Comparison of ENCODE assay signal across 25 cellular contexts in the genomic region with DNA sequence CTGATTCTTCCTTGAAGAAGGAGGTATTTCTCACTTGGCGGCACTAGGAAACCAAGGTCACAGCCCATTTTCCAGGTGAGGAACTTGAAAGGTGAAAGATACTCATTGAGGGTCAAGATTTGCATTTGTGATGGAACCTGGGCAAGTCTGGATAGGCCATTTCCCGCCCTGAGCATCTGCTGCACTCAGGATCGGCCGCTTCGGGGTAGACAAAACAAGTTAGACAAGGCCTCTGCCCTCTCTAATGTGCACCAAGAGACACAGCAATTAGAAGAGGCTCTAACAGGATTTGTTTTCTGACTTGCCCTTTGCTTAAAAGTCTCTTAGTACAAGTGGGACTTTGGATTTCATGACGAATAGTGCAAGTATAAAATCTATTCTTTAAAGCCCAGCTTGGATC.
"Had no signal": no experiment of that assay in that cellular context is flagged by ENCODE, and none has a peak within 500 bp of the region (broad histone marks: within the 10 kb centered on the region; RNA-seq: fewer than 3 reads in every experiment).

No MANE protein-coding gene starts in this region.

- H3K9me3 ChIP-seq: adrenal gland, breast epithelium had no signal

- H3K27me3 ChIP-seq: adrenal gland, breast epithelium had no signal

- H3K27me3 Mint-ChIP-seq: activated B cell treated with CpG ODN at 0.5 μM for 24 hours; activated CD4-positive, alpha-beta memory T cell treated with anti-CD3 and anti-CD28 coated beads for 36 hours; activated CD4-positive, alpha-beta T cell treated with anti-CD3 and anti-CD28 coated beads, Interleukin-2, amount 10 ng/mL, durations not matched to agents 7 days and 5 days; activated naive CD8-positive, alpha-beta T cell treated with anti-CD3 and anti-CD28 coated beads, Interleukin-2, amount 10 ng/mL, durations not matched to agents 7 days and 5 days; T-helper 17 cell had no signal

- H3K4me3 Mint-ChIP-seq: activated B cell treated with CpG ODN at 0.5 μM for 24 hours; activated CD4-positive, alpha-beta memory T cell treated with anti-CD3 and anti-CD28 coated beads for 36 hours; activated CD4-positive, alpha-beta T cell treated with anti-CD3 and anti-CD28 coated beads, Interleukin-2, amount 10 ng/mL, durations not matched to agents 7 days and 5 days; activated naive CD8-positive, alpha-beta T cell treated with anti-CD3 and anti-CD28 coated beads, Interleukin-2, amount 10 ng/mL, durations not matched to agents 7 days and 5 days; T-helper 17 cell had no signal

- DNase-seq: activated B cell treated with CpG ODN at 0.5 μM for 24 hours; activated CD4-positive, alpha-beta memory T cell treated with anti-CD3 and anti-CD28 coated beads for 36 hours; activated CD4-positive, alpha-beta T cell treated with anti-CD3 and anti-CD28 coated beads, Interleukin-2, amount 10 ng/mL, durations not matched to agents 7 days and 5 days; activated CD8-positive, alpha-beta memory T cell treated with anti-CD3 and anti-CD28 coated beads for 24 hours; activated gamma-delta T cell treated with Interleukin-2 at 50 U/mL for 16 hours; activated naive CD4-positive, alpha-beta T cell treated with anti-CD3 and anti-CD28 coated beads, Interleukin-2, amount 50 U/mL, for 16 hours; activated naive CD8-positive, alpha-beta T cell treated with anti-CD3 and anti-CD28 coated beads, Interleukin-2, amount 10 ng/mL, durations not matched to agents 7 days and 5 days; activated T-cell treated with anti-CD3 and anti-CD28 coated beads, Interleukin-2, amount 50 U/mL, for 48 hours; adrenal gland; anterior cingulate cortex; central memory CD4-positive, alpha-beta T cell; NCI-H1092; NCI-H1417 treated with DMSO at 0.1 percent for 48 hours; NCI-H1694 treated with DMSO at 0.1 percent for 48 hours; NCI-H2029 treated with DMSO at 0.1 percent for 48 hours; NCI-H2227 treated with DMSO at 0.1 percent for 48 hours; NCI-H446 treated with DMSO at 0.1 percent for 48 hours; NCI-H524 treated with DMSO at 0.1 percent for 48 hours; NCI-H82; SIG-M5; T-helper 17 cell; T-helper 9 cell had no signal

- H3K4me3 ChIP-seq: adrenal gland, breast epithelium had no signal

- H3K9me3 Mint-ChIP-seq: activated B cell treated with CpG ODN at 0.5 μM for 24 hours; activated CD4-positive, alpha-beta memory T cell treated with anti-CD3 and anti-CD28 coated beads for 36 hours; activated CD4-positive, alpha-beta T cell treated with anti-CD3 and anti-CD28 coated beads, Interleukin-2, amount 10 ng/mL, durations not matched to agents 7 days and 5 days; activated naive CD8-positive, alpha-beta T cell treated with anti-CD3 and anti-CD28 coated beads, Interleukin-2, amount 10 ng/mL, durations not matched to agents 7 days and 5 days; activated T-helper 2 cell treated with anti-CD3 and anti-CD28 coated beads, Interferon-gamma antibody, Interleukin-2, Interleukin-4, amounts not matched to agents 10 μg/mL and 5 μg/mL and 100 μg/mL, durations not matched to agents 14 hours and 24 hours and 36 hours had no signal

- H3K36me3 ChIP-seq: adrenal gland, breast epithelium had no signal

- ATAC-seq: T-helper 17 cell had no signal

- H3K4me1 ChIP-seq: adrenal gland, breast epithelium had no signal

- H3K4me1 Mint-ChIP-seq: activated B cell treated with CpG ODN at 0.5 μM for 24 hours; activated CD4-positive, alpha-beta T cell treated with anti-CD3 and anti-CD28 coated beads, Interleukin-2, amount 10 ng/mL, durations not matched to agents 7 days and 5 days; activated naive CD8-positive, alpha-beta T cell treated with anti-CD3 and anti-CD28 coated beads, Interleukin-2, amount 10 ng/mL, durations not matched to agents 7 days and 5 days had no signal

- H3K36me3 Mint-ChIP-seq: activated CD4-positive, alpha-beta memory T cell treated with anti-CD3 and anti-CD28 coated beads for 36 hours; activated naive CD8-positive, alpha-beta T cell treated with anti-CD3 and anti-CD28 coated beads, Interleukin-2, amount 10 ng/mL, durations not matched to agents 7 days and 5 days had no signal

- H3K27ac Mint-ChIP-seq: activated B cell treated with CpG ODN at 0.5 μM for 24 hours; activated CD4-positive, alpha-beta memory T cell treated with anti-CD3 and anti-CD28 coated beads for 36 hours; activated CD4-positive, alpha-beta T cell treated with anti-CD3 and anti-CD28 coated beads, Interleukin-2, amount 10 ng/mL, durations not matched to agents 7 days and 5 days; activated naive CD8-positive, alpha-beta T cell treated with anti-CD3 and anti-CD28 coated beads, Interleukin-2, amount 10 ng/mL, durations not matched to agents 7 days and 5 days; activated T-helper 2 cell treated with anti-CD3 and anti-CD28 coated beads, Interferon-gamma antibody, Interleukin-2, Interleukin-4, amounts not matched to agents 10 μg/mL and 5 μg/mL and 100 μg/mL, durations not matched to agents 14 hours and 24 hours and 36 hours; T-helper 17 cell had no signal

- H3K27ac ChIP-seq: adrenal gland, breast epithelium, KMS-11 had no signal
